17 cellular contexts compared by ENCODE assay signal in genomic region chr3:177595789-177596188, GRCh38.
DNase-seq lines count a peak whose midpoint lies in the region; ATAC-seq and TF ChIP-seq lines count a peak whose summit lies in the region.
"Had no signal": no experiment of that assay in that cellular context is flagged by ENCODE, and none has a peak within 500 bp of the region (broad histone marks: within the 10 kb centered on the region; RNA-seq: fewer than 3 reads in every experiment).

No MANE protein-coding gene starts in this region.

- peaks cover 51% of the 10 kb centered on the region for H3K4me1 ChIP-seq in foreskin keratinocyte
- H3K4me1 ChIP-seq in suprapubic skin, result peaks cover 88% of the 10 kb centered on the region

- H3K27me3 ChIP-seq in foreskin keratinocyte (no peaks in the 10 kb centered on the region), suprapubic skin (no peaks in the 10 kb centered on the region)

- no peaks in the 10 kb centered on the region for H3K36me3 ChIP-seq in suprapubic skin

- 86% methylated on average over 3 of the region's 3 CpGs for WGBS in suprapubic skin

- H3K9me3 ChIP-seq in T-helper 17 cell (ENCODE audit: control insufficient read depth, low read length, poor library complexity, severe bottlenecking), result no peaks in the 10 kb centered on the region
- H3K9me3 ChIP-seq in suprapubic skin, result no peaks in the 10 kb centered on the region

- H3K27me3 Mint-ChIP-seq in T-helper 17 cell, result no peaks in the 10 kb centered on the region

- TF ChIP-seq EP300 in suprapubic skin (IDR thresholded peaks at IDR 0.05), result no peak

- ATAC-seq in T-helper 17 cell (no peak), foreskin keratinocyte (peak; percentile 28), GM19455 (IDR thresholded peaks at IDR 0.05; ENCODE audit: unreplicated experiment) (no peak)
- ATAC-seq: GM12878, sciatic nerve had no signal

- no peak overlapping the region for H3K4me3 ChIP-seq in suprapubic skin
- H3K4me3 ChIP-seq: GM12878 had no signal

- H3K36me3 Mint-ChIP-seq in T-helper 17 cell (ENCODE audit: low read depth), result no peaks in the 10 kb centered on the region

- peak; percentile 36 for DNase-seq in ELR (ENCODE audit: low read depth)
- no peak for DNase-seq in T-helper 17 cell
- peak in 1 of 2 donors; percentile 52 for DNase-seq in foreskin keratinocyte
- DNase-seq in suprapubic skin (ENCODE audit: low spot score in 2 of 2), result no peak
- no peak for DNase-seq in stimulated activated CD4-positive, alpha-beta T cell treated with anti-CD3 and anti-CD28 coated beads, Interleukin-4, amount 100 ng/mL, for 24 hours
- no peak for DNase-seq in DMS 273 (lab: John Stamatoyannopoulos, UW; ENCODE audit: unreplicated experiment)
- DNase-seq: activated CD4-positive, CD25-positive, alpha-beta regulatory T cell; activated naive CD4-positive, alpha-beta T cell treated with anti-CD3 and anti-CD28 coated beads, Interleukin-2, amount 50 U/mL, for 16 hours; effector CD8-positive, alpha-beta T cell; MV-4-11; NCI-H2081 treated with DMSO at 0.1 percent for 48 hours; NCI-H526; nephron progenitor cell; stimulated activated CD4-positive, alpha-beta T cell treated with anti-CD3 and anti-CD28 coated beads, Interleukin-4, amount 100 ng/mL, for 1 hour had no signal

- peak overlapping the region; percentile 73 for H3K27ac Mint-ChIP-seq in T-helper 17 cell
- H3K27ac Mint-ChIP-seq: nephron progenitor cell had no signal

- H3K27ac ChIP-seq in foreskin keratinocyte (no peak overlapping the region), suprapubic skin (peak overlapping the region; percentile 89)

- peaks cover 66% of the 10 kb centered on the region for H3K4me1 Mint-ChIP-seq in T-helper 17 cell

- no peak for TF ChIP-seq POLR2A in suprapubic skin (IDR thresholded peaks at IDR 0.05)

- TF ChIP-seq CTCF in foreskin keratinocyte (conservative IDR thresholded peaks at IDR 0.05), result no peak
- no peak for TF ChIP-seq CTCF in suprapubic skin (IDR thresholded peaks at IDR 0.05)

- no peak overlapping the region for H3K4me3 Mint-ChIP-seq in T-helper 17 cell
- H3K4me3 Mint-ChIP-seq: nephron progenitor cell had no signal
